19 cellular contexts compared by ENCODE assay signal in genomic region chr11:199782-200181, GRCh38. TPM values are rescaled to one million over a fixed set of nuclear protein-coding genes. Genes with fewer than 3 reads are reported as not detected.
DNase-seq lines count a peak whose midpoint lies in the region; ATAC-seq, FAIRE-seq and TF ChIP-seq lines count a peak whose summit lies in the region.
"Had no signal": no experiment of that assay in that cellular context is flagged by ENCODE, and none has a peak within 500 bp of the region (broad histone marks: within the 10 kb centered on the region; RNA-seq: fewer than 3 reads in every experiment).

No MANE protein-coding gene starts in this region.

- 88 to 90% methylated on average over 8 of the region's 8 CpGs for WGBS in testis, 2 donors

- H3K27ac ChIP-seq in WERI-Rb-1 (no peak overlapping the region), kidney (ENCODE audit: low read depth in 2 of 2, low read length in 2 of 2) (no peak overlapping the region), testis (no peak overlapping the region)
- H3K27ac ChIP-seq: prostate gland had no signal

- TF ChIP-seq CTCF in WERI-Rb-1 (IDR thresholded peaks at IDR 0.05; ENCODE audit: low read depth, low read length) (0 out of 2 replicates have a peak, but pooled peaks have one; percentile 11), kidney (IDR thresholded peaks at IDR 0.05; ENCODE audit: borderline replicate concordance, extremely low read depth, insufficient read depth) (no peak), testis (IDR thresholded peaks at IDR 0.05) (no peak)

- no peak for TF ChIP-seq POLR2A in testis (IDR thresholded peaks at IDR 0.05)

- ATAC-seq in left ventricle myocardium superior (no peak), HG02610 (IDR thresholded peaks at IDR 0.05; ENCODE audit: unreplicated experiment) (no peak)

- H3K36me3 ChIP-seq in WERI-Rb-1 (peaks cover 11% of the 10 kb centered on the region), kidney (ENCODE audit: control insufficient read depth in 1 of 2, insufficient read depth in 2 of 2, low read length in 2 of 2) (peaks cover 14 to 16% of the 10 kb centered on the region in 2 donors), testis (ENCODE audit: low read depth, missing control alignments) (no peaks in the 10 kb centered on the region)

- intact Hi-C loops in cardiac septum (cut with DNase I), result no loop called here
- intact Hi-C loops in left ventricle myocardium superior (cut with micrococcal nuclease), result loop anchor here (5.0 kb wide), 1 partner anchor 163 kb away; no protein-coding TSS in a partner anchor
- intact Hi-C loops in kidney (cut with DNase I), result no loop called here
- intact Hi-C loops in testis (cut with DNase I; ENCODE audit: low total_unique reads), result no loop called here

- no peak for FAIRE-seq in kidney (lab: Jason Lieb, UNC)
- FAIRE-seq: H54 had no signal

- H3K9me3 ChIP-seq in WERI-Rb-1 (ENCODE audit: severe bottlenecking) (no peaks in the 10 kb centered on the region), kidney (ENCODE audit: control insufficient read depth in 1 of 2, low read length in 2 of 2) (no peaks in the 10 kb centered on the region), testis (no peaks in the 10 kb centered on the region)
- H3K9me3 ChIP-seq: prostate gland had no signal

- H3K27me3 ChIP-seq in WERI-Rb-1 (ENCODE audit: insufficient read depth, low read depth, severe bottlenecking) (no peaks in the 10 kb centered on the region), testis (no peaks in the 10 kb centered on the region)

- DNase-seq in cardiac septum (ENCODE audit: low spot score) (peak; percentile 70), left ventricle myocardium superior (no peak), WERI-Rb-1 (no peak), kidney (peak; percentile 63), testis (peak; percentile 12), Kasumi-1 (lab: John Stamatoyannopoulos, UW) (no peak), NCI-H1436 (lab: John Stamatoyannopoulos, UW) (no peak)
- DNase-seq: DMS53, NCI-H187, NCI-H526 had no signal

- H3K4me3 ChIP-seq in WERI-Rb-1 (ENCODE audit: low read depth, low read length) (no peak overlapping the region), kidney (ENCODE audit: low read length in 2 of 2) (no peak overlapping the region), testis (no peak overlapping the region)
- H3K4me3 ChIP-seq: prostate gland had no signal

- peaks cover 0 to 3% of the 10 kb centered on the region in 2 donors for H3K4me1 ChIP-seq in kidney (ENCODE audit: control insufficient read depth in 1 of 2, insufficient read depth in 1 of 2, low read depth in 1 of 2, low read length in 2 of 2)
- no peaks in the 10 kb centered on the region for H3K4me1 ChIP-seq in testis
- H3K4me1 ChIP-seq: prostate gland had no signal

- no peak overlapping the region for H3K9ac ChIP-seq in kidney (ENCODE audit: low read length in 2 of 2)

RNA-seq across cellular contexts. Expression of gene SCGB1C1, which starts 6.9 kb away (rescaled TPM):
- not detected for total RNA-seq in cardiac septum
- not detected for total RNA-seq in left ventricle myocardium superior
- total RNA-seq in kidney, result not detected
- polyA plus RNA-seq in kidney (ENCODE audit: insufficient read depth, low read depth, low replicate concordance), result not detected
- not detected for total RNA-seq in testis
- polyA plus RNA-seq in testis (ENCODE audit: insufficient read depth, low read depth, low replicate concordance), result not detected
- total RNA-seq: activated CD8-positive, alpha-beta memory T cell treated with anti-CD3 and anti-CD28 coated beads for 36 hours; epithelial cell of proximal tubule; kidney epithelial cell; prostate gland; RPMI7951; T-helper 1 cell treated with Interleukin-12 subunit alpha and Interleukin-12 subunit beta and Interleukin-4 antibody, amounts not matched to agents 30 ng/mL and 1 ng/mL, for 36 hours had no signal
- polyA plus RNA-seq: BJ had no signal

RNA-seq across cellular contexts. Expression of gene BET1L, which starts 7.4 kb away (rescaled TPM):
- 24.9 TPM for total RNA-seq in cardiac septum
- 24.0 TPM for total RNA-seq in left ventricle myocardium superior
- total RNA-seq in kidney, result 56.5 TPM
- polyA plus RNA-seq in kidney (ENCODE audit: insufficient read depth, low read depth, low replicate concordance), result 43.9 TPM
- 10 to 100 TPM; 43.7 to 47.5 TPM for total RNA-seq in testis
- 79.9 TPM for polyA plus RNA-seq in testis (ENCODE audit: insufficient read depth, low read depth, low replicate concordance)

RNA-seq across cellular contexts. Expression of gene RIC8A, which starts 7.7 kb away (rescaled TPM):
- total RNA-seq in cardiac septum (63.4 TPM), left ventricle myocardium superior (60.3 TPM), kidney (92.1 TPM), testis (100 to 1,000 TPM; 104 to 108 TPM)
- polyA plus RNA-seq in kidney (ENCODE audit: insufficient read depth, low read depth, low replicate concordance) (52.3 TPM), testis (ENCODE audit: insufficient read depth, low read depth, low replicate concordance) (132 TPM)

RNA-seq across cellular contexts. Expression of gene SIRT3, which starts 36.4 kb away (rescaled TPM):
- 27.0 TPM for total RNA-seq in cardiac septum
- total RNA-seq in left ventricle myocardium superior, result 41.4 TPM
- total RNA-seq in kidney, result 28.3 TPM
- polyA plus RNA-seq in kidney (ENCODE audit: insufficient read depth, low read depth, low replicate concordance), result 28.7 TPM
- 10 to 100 TPM; 31.7 to 43.6 TPM for total RNA-seq in testis
- polyA plus RNA-seq in testis (ENCODE audit: insufficient read depth, low read depth, low replicate concordance), result 57.0 TPM

RNA-seq across cellular contexts. Expression of gene PSMD13, which starts 37.0 kb away (rescaled TPM):
- total RNA-seq in cardiac septum, result 87.5 TPM
- 92.3 TPM for total RNA-seq in left ventricle myocardium superior
- total RNA-seq in kidney, result 87.7 TPM
- polyA plus RNA-seq in kidney (ENCODE audit: insufficient read depth, low read depth, low replicate concordance), result 115 TPM
- 100 to 1,000 TPM; 128 to 180 TPM for total RNA-seq in testis
- 133 TPM for polyA plus RNA-seq in testis (ENCODE audit: insufficient read depth, low read depth, low replicate concordance)

Comparison
In these comparisons a context has a peak if more than half of its experiments do, and no peak if none do; other contexts are left out.
1. DNase-seq: peak in cardiac septum (single experiment), kidney (single experiment) and testis (single experiment); none in left ventricle myocardium superior (single experiment), WERI-Rb-1 (single experiment), Kasumi-1 (0 of 2) and NCI-H1436 (single experiment).